ENCODE assay signal across 23 cellular contexts in genomic region chr12:107704056-107704455, GRCh38.
"Had no signal": no experiment of that assay in that cellular context is flagged by ENCODE, and none has a peak within 500 bp of the region (broad histone marks: within the 10 kb centered on the region; RNA-seq: fewer than 3 reads in every experiment).

No MANE protein-coding gene starts in this region.

- H3K4me1 ChIP-seq: testis, upper lobe of left lung had no signal

- H3K4me3 ChIP-seq: cardiac muscle cell, hepatocyte, mucosa of descending colon, testis, upper lobe of left lung had no signal

- H3K4me3 Mint-ChIP-seq: activated naive CD8-positive, alpha-beta T cell; activated T-cell treated with anti-CD3 and anti-CD28 coated beads, Interleukin-2, amount 50 U/mL, for 24 hours; WTC11 had no signal

- H3K27me3 Mint-ChIP-seq: activated naive CD8-positive, alpha-beta T cell; activated T-cell treated with anti-CD3 and anti-CD28 coated beads, Interleukin-2, amount 50 U/mL, for 24 hours had no signal

- H2AFZ ChIP-seq: hepatocyte had no signal

- H3K27me3 ChIP-seq: cardiac muscle cell, hepatocyte, testis, upper lobe of left lung had no signal

- H3K4me1 Mint-ChIP-seq: WTC11 had no signal

- H3K9me3 ChIP-seq: mucosa of descending colon, testis, upper lobe of left lung had no signal

- H3K4me2 ChIP-seq: hepatocyte had no signal

- ATAC-seq: left ventricle myocardium superior, mucosa of descending colon, sciatic nerve, WTC11 had no signal

- DNase-seq: activated CD8-positive, alpha-beta memory T cell treated with anti-CD3 and anti-CD28 coated beads for 24 hours; activated CD8-positive, alpha-beta memory T cell treated with anti-CD3 and anti-CD28 coated beads, Interleukin-2, amount 50 U/mL, for 4 hours; activated naive CD4-positive, alpha-beta T cell; activated T-cell treated with anti-CD3 and anti-CD28 coated beads, Interleukin-2, amount 50 U/mL, for 24 hours; amniotic stem cell; effector CD4-positive, alpha-beta T cell; erythroblast; glutamatergic neuron; left ventricle myocardium superior; mucosa of descending colon; nucleus accumbens; posterior cingulate gyrus; small intestine; stimulated activated naive CD4-positive, alpha-beta T cell; T1000; testis; upper lobe of left lung had no signal

- H3K27ac Mint-ChIP-seq: activated naive CD8-positive, alpha-beta T cell; activated T-cell treated with anti-CD3 and anti-CD28 coated beads, Interleukin-2, amount 50 U/mL, for 24 hours; activated T-helper 2 cell treated with anti-CD3 and anti-CD28 coated beads, Interferon-gamma antibody, Interleukin-2, Interleukin-4, amounts not matched to agents 10 μg/mL and 5 μg/mL and 100 μg/mL, durations not matched to agents 14 hours and 24 hours and 36 hours; WTC11 had no signal

- H3K27ac ChIP-seq: cardiac muscle cell, hepatocyte, testis, upper lobe of left lung had no signal

- H3K79me2 ChIP-seq: hepatocyte had no signal
